In the genomic region with DNA sequence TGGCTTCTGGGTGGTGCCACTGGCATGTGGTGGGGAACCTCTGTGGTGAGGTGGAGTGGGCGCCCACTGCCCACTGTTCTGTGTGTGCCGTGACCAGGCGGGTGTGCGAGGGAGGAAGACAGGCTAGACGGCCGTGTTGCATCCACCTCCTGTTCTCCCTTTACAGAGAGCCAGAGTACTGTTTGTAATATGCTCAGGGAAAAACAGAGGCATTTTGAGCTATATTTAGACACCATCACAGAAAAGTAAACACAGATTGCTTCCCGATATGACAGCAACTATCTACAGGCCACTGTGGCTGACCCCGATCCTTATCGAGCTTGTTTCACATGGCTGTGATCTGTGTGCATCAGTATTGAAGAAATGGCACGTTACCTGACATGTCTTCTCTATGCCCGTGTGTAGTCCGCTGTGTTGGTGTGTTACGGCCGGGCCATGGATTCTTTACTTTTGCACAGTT, we compare ENCODE assay signal across 12 cellular contexts. TPM values are rescaled to one million over a fixed set of nuclear protein-coding genes. Genes with fewer than 3 reads are reported as not detected.
DNase-seq lines count a peak whose midpoint lies in the region; ATAC-seq and TF ChIP-seq lines count a peak whose summit lies in the region.
"Had no signal": no experiment of that assay in that cellular context is flagged by ENCODE, and none has a peak within 500 bp of the region (broad histone marks: within the 10 kb centered on the region; RNA-seq: fewer than 3 reads in every experiment).

No MANE protein-coding gene starts in this region.

- H3K36me3 Mint-ChIP-seq in CD8-positive, alpha-beta memory T cell = peaks cover 0 to 10% (median 0%) of the 10 kb centered on the region in 3 donors
- H3K36me3 Mint-ChIP-seq in endodermal cell (ENCODE audit: low read depth) (no peaks in the 10 kb centered on the region), nephron progenitor cell (ENCODE audit: low read depth) (peaks cover 8% of the 10 kb centered on the region), endothelial cell (ENCODE audit: low read depth, unreplicated experiment) (peaks cover 5% of the 10 kb centered on the region)

- WGBS in endodermal cell (ENCODE audit: insufficient coverage in 1 of 2, insufficient read length in 1 of 2), 2 experiments = 91 to 93% methylated on average over 14 of the region's 14 CpGs

- H3K27me3 ChIP-seq in CD8-positive, alpha-beta memory T cell (ENCODE audit: insufficient read depth, low read length, poor library complexity, severe bottlenecking) = no peaks in the 10 kb centered on the region
- H3K27me3 ChIP-seq in endodermal cell (ENCODE audit: control insufficient read depth, insufficient read depth, low read length, poor library complexity, severe bottlenecking) = no peaks in the 10 kb centered on the region
- H3K27me3 ChIP-seq: ascending aorta, Peyer's patch had no signal

- ATAC-seq in GM18909 (IDR thresholded peaks at IDR 0.05; ENCODE audit: poor library complexity, unreplicated experiment) (no peak), HG03097 (IDR thresholded peaks at IDR 0.05; ENCODE audit: low FRiP score, unreplicated experiment) (no peak)
- ATAC-seq: GM23338 had no signal

- DNase-seq in CD8-positive, alpha-beta memory T cell = no peak
- peak; percentile 21 for DNase-seq in NCI-H2227 treated with DMSO at 0.1 percent for 48 hours (lab: John Stamatoyannopoulos, UW)
- no peak for DNase-seq in endodermal cell
- no peak for DNase-seq in nephron progenitor cell
- no peak for DNase-seq in endothelial cell (ENCODE audit: low spot score)
- DNase-seq in OCI-M2 (lab: John Stamatoyannopoulos, UW; ENCODE audit: unreplicated experiment) = no peak
- DNase-seq: NCI-H2081 treated with DMSO at 0.1 percent for 48 hours, Peyer's patch had no signal

- peak overlapping the region in 3 of 8 donors; percentile 48 to 77 (median 51) for H3K27ac Mint-ChIP-seq in CD8-positive, alpha-beta memory T cell
- H3K27ac Mint-ChIP-seq in endodermal cell (peak overlapping the region; percentile 67), nephron progenitor cell (peak overlapping the region; percentile 88), endothelial cell (ENCODE audit: unreplicated experiment) (no peak overlapping the region)
- H3K27ac Mint-ChIP-seq: GM23338 had no signal

- no peaks in the 10 kb centered on the region for H3K36me3 ChIP-seq in CD8-positive, alpha-beta memory T cell (ENCODE audit: insufficient read depth, low read length)
- H3K36me3 ChIP-seq in endodermal cell (ENCODE audit: control insufficient read depth, insufficient read depth, low read length) = peaks cover 11% of the 10 kb centered on the region
- H3K36me3 ChIP-seq: ascending aorta, Peyer's patch had no signal

- TF ChIP-seq CTCF in endodermal cell (conservative IDR thresholded peaks at IDR 0.05) = no peak
- no peak for TF ChIP-seq CTCF in nephron progenitor cell (IDR thresholded peaks at IDR 0.05)
- no peak for TF ChIP-seq CTCF in endothelial cell (IDR thresholded peaks at IDR 0.05; ENCODE audit: unreplicated experiment)

- H3K9me3 Mint-ChIP-seq in CD8-positive, alpha-beta memory T cell = no peaks in the 10 kb centered on the region
- no peaks in the 10 kb centered on the region for H3K9me3 Mint-ChIP-seq in endodermal cell
- H3K9me3 Mint-ChIP-seq in nephron progenitor cell = no peaks in the 10 kb centered on the region
- H3K9me3 Mint-ChIP-seq in endothelial cell (ENCODE audit: unreplicated experiment) = no peaks in the 10 kb centered on the region
- H3K9me3 Mint-ChIP-seq: GM23338 had no signal

- H3K4me1 Mint-ChIP-seq in CD8-positive, alpha-beta memory T cell = peaks cover 85 to 96% (median 96%) of the 10 kb centered on the region in 3 donors
- H3K4me1 Mint-ChIP-seq in endodermal cell (peaks cover 54% of the 10 kb centered on the region), nephron progenitor cell (peaks cover 46% of the 10 kb centered on the region), endothelial cell (ENCODE audit: unreplicated experiment) (peaks cover 27% of the 10 kb centered on the region)

- H3K4me3 ChIP-seq in CD8-positive, alpha-beta memory T cell (ENCODE audit: low read length) = no peak overlapping the region
- no peak overlapping the region for H3K4me3 ChIP-seq in endodermal cell (ENCODE audit: low read length)
- H3K4me3 ChIP-seq: ascending aorta, GM23338, Peyer's patch had no signal

- POLR2A ChIA-PET in CD8-positive, alpha-beta memory T cell (lab: Charles Lee) = no interaction called here

- H3K27ac ChIP-seq in CD8-positive, alpha-beta memory T cell (ENCODE audit: low read depth, low read length) = no peak overlapping the region
- no peak overlapping the region for H3K27ac ChIP-seq in endodermal cell (ENCODE audit: low read depth, low read length)
- H3K27ac ChIP-seq: ascending aorta had no signal

- no peaks in the 10 kb centered on the region for H3K27me3 Mint-ChIP-seq in CD8-positive, alpha-beta memory T cell
- H3K27me3 Mint-ChIP-seq in endodermal cell (ENCODE audit: insufficient read depth) (no peaks in the 10 kb centered on the region), nephron progenitor cell (ENCODE audit: low read depth, poor library complexity) (peaks cover 3% of the 10 kb centered on the region), endothelial cell (ENCODE audit: unreplicated experiment) (no peaks in the 10 kb centered on the region)

- CTCF ChIA-PET in CD8-positive, alpha-beta memory T cell (lab: Charles Lee) = no interaction called here

- no peak overlapping the region for H3K9ac ChIP-seq in endodermal cell (ENCODE audit: extremely low read depth, low read length, poor library complexity, severe bottlenecking)

- peaks cover 55% of the 10 kb centered on the region for H3K4me1 ChIP-seq in CD8-positive, alpha-beta memory T cell (ENCODE audit: insufficient read depth, low read length)
- peaks cover 3% of the 10 kb centered on the region for H3K4me1 ChIP-seq in endodermal cell (ENCODE audit: control insufficient read depth, insufficient read depth, low read length)

- no peaks in the 10 kb centered on the region for H3K9me3 ChIP-seq in CD8-positive, alpha-beta memory T cell (ENCODE audit: low read length)
- no peaks in the 10 kb centered on the region for H3K9me3 ChIP-seq in endodermal cell (ENCODE audit: control insufficient read depth, low read length)
- H3K9me3 ChIP-seq: ascending aorta, Peyer's patch had no signal

- peak overlapping the region in 4 of 7 donors; percentile 54 to 65 (median 60) for H3K4me3 Mint-ChIP-seq in CD8-positive, alpha-beta memory T cell
- no peak overlapping the region for H3K4me3 Mint-ChIP-seq in endodermal cell
- no peak overlapping the region for H3K4me3 Mint-ChIP-seq in nephron progenitor cell
- H3K4me3 Mint-ChIP-seq in endothelial cell (ENCODE audit: unreplicated experiment) = no peak overlapping the region
- H3K4me3 Mint-ChIP-seq: GM23338 had no signal

RNA-seq across cellular contexts. Expression of a gene that starts 45.6 kb away (rescaled TPM):
- 10 to 100 TPM; 53.0 to 57.9 TPM for total RNA-seq in CD8-positive, alpha-beta memory T cell
- 19.1 TPM for polyA plus RNA-seq in CD8-positive, alpha-beta memory T cell
- total RNA-seq in endodermal cell (100 to 1,000 TPM in 1 of 2 donors, 10 to 100 TPM in 1; 74.0 to 110 TPM), endothelial cell (ENCODE audit: unreplicated experiment) (104 TPM)
- 44.9 TPM for polyA plus RNA-seq in endodermal cell (2013, experiment 1 of 2)
- polyA plus RNA-seq in endodermal cell (2013, experiment 2 of 2) = 47.0 TPM

Comparison
In these comparisons a context has a peak if more than half of its experiments do, and no peak if none do; other contexts are left out.
1. H3K4me3 Mint-ChIP-seq: peak in CD8-positive, alpha-beta memory T cell (4 of 7); none in endodermal cell (single experiment), nephron progenitor cell (single experiment) and endothelial cell (single experiment).